14 cellular contexts compared by ENCODE assay signal in genomic region chr1:19370453-19371170, GRCh38. TPM values are rescaled to one million over a fixed set of nuclear protein-coding genes. Genes with fewer than 3 reads are reported as not detected.
A peak's percentile ranks its signal among the peaks of the same experiment; 100 is the strongest.
DNase-seq lines count a peak whose midpoint lies in the region; ATAC-seq lines count a peak whose summit lies in the region.
"Had no signal": no experiment of that assay in that cellular context is flagged by ENCODE, and none has a peak within 500 bp of the region (broad histone marks: within the 10 kb centered on the region; RNA-seq: fewer than 3 reads in every experiment).

No MANE protein-coding gene starts in this region.

- intact Hi-C loops in activated CD4-positive, alpha-beta T cell treated with anti-CD3 and anti-CD28 coated beads, Interleukin-2, amount 10 ng/mL, durations not matched to agents 24 days and 14 days (cut with micrococcal nuclease): no loop called here
- intact Hi-C loops in left cardiac atrium (cut with DNase I): no loop called here

- ATAC-seq in activated T-helper 17 cell treated with anti-CD3 and anti-CD28 coated beads, Interleukin-2, amount 50 U/mL, for 72 hours (replicated peaks): no peak
- ATAC-seq in left cardiac atrium: peak; percentile 13 to 33
- no peak for ATAC-seq in stimulated activated memory B cell treated with anti-CD40 and anti-IgM and Interleukin-4, amounts not matched to agents 10 μg/mL and 1 μg/mL and 100 μg/mL, for 72 hours

- H3K4me3 Mint-ChIP-seq in activated CD4-positive, alpha-beta T cell treated with anti-CD3 and anti-CD28 coated beads, Interleukin-2, amount 10 ng/mL, durations not matched to agents 24 days and 14 days: no peak overlapping the region
- no peak overlapping the region for H3K4me3 Mint-ChIP-seq in activated CD4-positive, alpha-beta T cell treated with anti-CD3 and anti-CD28 coated beads, Interleukin-2, amount 10 ng/mL, durations not matched to agents 7 days and 5 days
- no peak overlapping the region for H3K4me3 Mint-ChIP-seq in activated T-helper 17 cell treated with anti-CD3 and anti-CD28 coated beads, Interleukin-2, amount 50 U/mL, for 72 hours
- no peak overlapping the region for H3K4me3 Mint-ChIP-seq in stimulated activated memory B cell treated with anti-CD40 and anti-IgM and Interleukin-4, amounts not matched to agents 10 μg/mL and 1 μg/mL and 100 μg/mL, for 72 hours

- CTCF ChIA-PET in activated CD4-positive, alpha-beta T cell treated with anti-CD3 and anti-CD28 coated beads, Interleukin-2, amount 10 ng/mL, durations not matched to agents 7 days and 5 days (lab: Charles Lee): no interaction called here

- H3K36me3 Mint-ChIP-seq in activated CD4-positive, alpha-beta T cell treated with anti-CD3 and anti-CD28 coated beads, Interleukin-2, amount 10 ng/mL, durations not matched to agents 24 days and 14 days (ENCODE audit: low read depth): peaks cover 13% of the 10 kb centered on the region
- H3K36me3 Mint-ChIP-seq in activated CD4-positive, alpha-beta T cell treated with anti-CD3 and anti-CD28 coated beads, Interleukin-2, amount 10 ng/mL, durations not matched to agents 7 days and 5 days (ENCODE audit: low read depth): peaks cover 21% of the 10 kb centered on the region
- H3K36me3 Mint-ChIP-seq in activated T-helper 17 cell treated with anti-CD3 and anti-CD28 coated beads, Interleukin-2, amount 50 U/mL, for 72 hours (ENCODE audit: low read depth): peaks cover 37% of the 10 kb centered on the region
- H3K36me3 Mint-ChIP-seq in stimulated activated memory B cell treated with anti-CD40 and anti-IgM and Interleukin-4, amounts not matched to agents 10 μg/mL and 1 μg/mL and 100 μg/mL, for 72 hours: peaks cover 30% of the 10 kb centered on the region

- no peak for DNase-seq in activated CD4-positive, alpha-beta T cell treated with anti-CD3 and anti-CD28 coated beads, Interleukin-2, amount 10 ng/mL, durations not matched to agents 24 days and 14 days
- DNase-seq in activated CD4-positive, alpha-beta T cell treated with anti-CD3 and anti-CD28 coated beads, Interleukin-2, amount 10 ng/mL, durations not matched to agents 7 days and 5 days: no peak
- DNase-seq in left cardiac atrium (no peak), NCI-H526 treated with DMSO at 0.1 percent for 48 hours (lab: John Stamatoyannopoulos, UW) (no peak), COLO829 (ENCODE audit: low spot score) (no peak), RPMI8226 (no peak)
- DNase-seq: activated CD4-positive, CD25-positive, alpha-beta regulatory T cell; activated T-cell treated with anti-CD3 and anti-CD28 coated beads, Interleukin-2, amount 50 U/mL, for 48 hours; Calu3; kidney glomerular epithelial cell; NCI-H2171 treated with DMSO at 0.1 percent for 48 hours; SK-N-SH had no signal

- H3K27me3 Mint-ChIP-seq in activated CD4-positive, alpha-beta T cell treated with anti-CD3 and anti-CD28 coated beads, Interleukin-2, amount 10 ng/mL, durations not matched to agents 24 days and 14 days: no peaks in the 10 kb centered on the region
- H3K27me3 Mint-ChIP-seq in activated CD4-positive, alpha-beta T cell treated with anti-CD3 and anti-CD28 coated beads, Interleukin-2, amount 10 ng/mL, durations not matched to agents 7 days and 5 days: no peaks in the 10 kb centered on the region
- H3K27me3 Mint-ChIP-seq in activated T-helper 17 cell treated with anti-CD3 and anti-CD28 coated beads, Interleukin-2, amount 50 U/mL, for 72 hours: no peaks in the 10 kb centered on the region
- H3K27me3 Mint-ChIP-seq in stimulated activated memory B cell treated with anti-CD40 and anti-IgM and Interleukin-4, amounts not matched to agents 10 μg/mL and 1 μg/mL and 100 μg/mL, for 72 hours: no peaks in the 10 kb centered on the region

- H3K4me1 Mint-ChIP-seq in activated CD4-positive, alpha-beta T cell treated with anti-CD3 and anti-CD28 coated beads, Interleukin-2, amount 10 ng/mL, durations not matched to agents 24 days and 14 days: peaks cover 5% of the 10 kb centered on the region
- peaks cover 6% of the 10 kb centered on the region for H3K4me1 Mint-ChIP-seq in activated CD4-positive, alpha-beta T cell treated with anti-CD3 and anti-CD28 coated beads, Interleukin-2, amount 10 ng/mL, durations not matched to agents 7 days and 5 days
- peaks cover 2% of the 10 kb centered on the region for H3K4me1 Mint-ChIP-seq in activated T-helper 17 cell treated with anti-CD3 and anti-CD28 coated beads, Interleukin-2, amount 50 U/mL, for 72 hours
- H3K4me1 Mint-ChIP-seq in stimulated activated memory B cell treated with anti-CD40 and anti-IgM and Interleukin-4, amounts not matched to agents 10 μg/mL and 1 μg/mL and 100 μg/mL, for 72 hours: peaks cover 7% of the 10 kb centered on the region

- POLR2A ChIA-PET in activated CD4-positive, alpha-beta T cell treated with anti-CD3 and anti-CD28 coated beads, Interleukin-2, amount 10 ng/mL, durations not matched to agents 7 days and 5 days (lab: Charles Lee): no interaction called here

- H3K9me3 Mint-ChIP-seq in activated CD4-positive, alpha-beta T cell treated with anti-CD3 and anti-CD28 coated beads, Interleukin-2, amount 10 ng/mL, durations not matched to agents 24 days and 14 days: no peaks in the 10 kb centered on the region
- H3K9me3 Mint-ChIP-seq in activated CD4-positive, alpha-beta T cell treated with anti-CD3 and anti-CD28 coated beads, Interleukin-2, amount 10 ng/mL, durations not matched to agents 7 days and 5 days: no peaks in the 10 kb centered on the region
- H3K9me3 Mint-ChIP-seq in activated T-helper 17 cell treated with anti-CD3 and anti-CD28 coated beads, Interleukin-2, amount 50 U/mL, for 72 hours: no peaks in the 10 kb centered on the region
- H3K9me3 Mint-ChIP-seq in stimulated activated memory B cell treated with anti-CD40 and anti-IgM and Interleukin-4, amounts not matched to agents 10 μg/mL and 1 μg/mL and 100 μg/mL, for 72 hours: no peaks in the 10 kb centered on the region

- H3K27ac Mint-ChIP-seq in activated CD4-positive, alpha-beta T cell treated with anti-CD3 and anti-CD28 coated beads, Interleukin-2, amount 10 ng/mL, durations not matched to agents 24 days and 14 days: peak overlapping the region; percentile 48
- H3K27ac Mint-ChIP-seq in activated CD4-positive, alpha-beta T cell treated with anti-CD3 and anti-CD28 coated beads, Interleukin-2, amount 10 ng/mL, durations not matched to agents 7 days and 5 days: no peak overlapping the region
- peak overlapping the region; percentile 64 for H3K27ac Mint-ChIP-seq in activated T-helper 17 cell treated with anti-CD3 and anti-CD28 coated beads, Interleukin-2, amount 50 U/mL, for 72 hours
- H3K27ac Mint-ChIP-seq in stimulated activated memory B cell treated with anti-CD40 and anti-IgM and Interleukin-4, amounts not matched to agents 10 μg/mL and 1 μg/mL and 100 μg/mL, for 72 hours: peak overlapping the region; percentile 35

RNA-seq across cellular contexts. Expression of gene SLC66A1, which starts 58.5 kb away (rescaled TPM):
- 9.2 and 10.1 TPM in 2 replicates for total RNA-seq in activated CD4-positive, alpha-beta T cell treated with anti-CD3 and anti-CD28 coated beads, Interleukin-2, amount 10 ng/mL, durations not matched to agents 24 days and 14 days
- 1 to 10 TPM; 4.9 to 5.3 TPM for total RNA-seq in activated CD4-positive, alpha-beta T cell treated with anti-CD3 and anti-CD28 coated beads, Interleukin-2, amount 10 ng/mL, durations not matched to agents 7 days and 5 days
- 1 to 10 TPM; 5.7 to 8.9 TPM for total RNA-seq in activated T-helper 17 cell treated with anti-CD3 and anti-CD28 coated beads, Interleukin-2, amount 50 U/mL, for 72 hours
- total RNA-seq in left cardiac atrium: 1 to 10 TPM; 7.6 to 8.2 TPM

RNA-seq across cellular contexts. Expression of gene AKR7A2, which starts 58.7 kb away (rescaled TPM):
- total RNA-seq in activated CD4-positive, alpha-beta T cell treated with anti-CD3 and anti-CD28 coated beads, Interleukin-2, amount 10 ng/mL, durations not matched to agents 24 days and 14 days: 33.6 and 35.4 TPM in 2 replicates
- total RNA-seq in activated CD4-positive, alpha-beta T cell treated with anti-CD3 and anti-CD28 coated beads, Interleukin-2, amount 10 ng/mL, durations not matched to agents 7 days and 5 days: 10 to 100 TPM; 45.4 to 45.8 TPM
- total RNA-seq in activated T-helper 17 cell treated with anti-CD3 and anti-CD28 coated beads, Interleukin-2, amount 50 U/mL, for 72 hours: 10 to 100 TPM; 37.1 to 61.4 TPM
- total RNA-seq in left cardiac atrium: 10 to 100 TPM; 31.3 to 32.9 TPM

Comparison
In these comparisons a context has a peak if more than half of its experiments do, and no peak if none do; other contexts are left out.
1. ATAC-seq: peak in left cardiac atrium (2 of 2); none in activated T-helper 17 cell treated with anti-CD3 and anti-CD28 coated beads, Interleukin-2, amount 50 U/mL, for 72 hours (single experiment) and stimulated activated memory B cell treated with anti-CD40 and anti-IgM and Interleukin-4, amounts not matched to agents 10 μg/mL and 1 μg/mL and 100 μg/mL, for 72 hours (single experiment).